ENCODE assay signal across 1 cellular context in genomic region chr15:40044717-40045571, GRCh38.
TF ChIP-seq lines count a peak whose summit lies in the region.

No MANE protein-coding gene starts in this region.

TF ChIP-seq in HepG2, 621 proteins besides CTCF, POLR2A, EP300 and RAD21 (continued from another document and continues in another):
- peak; percentile 47; the same call in 1 of the 2 replicates for TF ChIP-seq FOXA3 (CRISPR knock-in tag; IDR thresholded peaks at IDR 0.05)
- TF ChIP-seq ASH2L (IDR thresholded peaks at IDR 0.05; ENCODE audit: insufficient read length, low read depth, low read length), result peak; percentile 9
- TF ChIP-seq SOX6 (IDR thresholded peaks at IDR 0.05), result no peak
- peak; percentile 67 for TF ChIP-seq SOX6 (CRISPR knock-in tag; IDR thresholded peaks at IDR 0.05)
- TF ChIP-seq HOMEZ (CRISPR knock-in tag; IDR thresholded peaks at IDR 0.05; ENCODE audit: low read depth), result no peak
- peak; percentile 53 for TF ChIP-seq PHF5A (CRISPR knock-in tag; IDR thresholded peaks at IDR 0.05; ENCODE audit: low read depth, unreplicated experiment)
- peak; percentile 79 for TF ChIP-seq MAX (IDR thresholded peaks at IDR 0.05)
- peak; percentile 49; the same call in 1 of the 2 replicates for TF ChIP-seq ZFP91 (CRISPR knock-in tag; IDR thresholded peaks at IDR 0.05; ENCODE audit: borderline replicate concordance)
- TF ChIP-seq HOXA3 (CRISPR knock-in tag; IDR thresholded peaks at IDR 0.05), result peak; percentile 77
- no peak for TF ChIP-seq HNRNPH1 (optimal IDR thresholded peaks at IDR 0.05; ENCODE audit: low read depth, low read length)
- TF ChIP-seq YEATS2 (CRISPR knock-in tag; IDR thresholded peaks at IDR 0.05; ENCODE audit: borderline replicate concordance), result peak; percentile 37; the same call in 1 of the 2 replicates
- peak; percentile 65; the same call in 1 of the 2 replicates for TF ChIP-seq TMF1 (CRISPR knock-in tag; IDR thresholded peaks at IDR 0.05; ENCODE audit: low read depth)
- no peak for TF ChIP-seq NAIF1 (CRISPR knock-in tag; IDR thresholded peaks at IDR 0.05; ENCODE audit: borderline replicate concordance)
- TF ChIP-seq NRL (CRISPR knock-in tag; IDR thresholded peaks at IDR 0.05; ENCODE audit: borderline replicate concordance), result peak; percentile 58; the same call in 1 of the 2 replicates
- peak; percentile 76; the same call in 1 of the 2 replicates for TF ChIP-seq KDM5B (CRISPR knock-in tag; IDR thresholded peaks at IDR 0.05; ENCODE audit: borderline replicate concordance)
- TF ChIP-seq ATF2 (CRISPR knock-in tag; IDR thresholded peaks at IDR 0.05), result peak; percentile 66; the same call in 1 of the 2 replicates
- TF ChIP-seq ZFX (CRISPR knock-in tag; IDR thresholded peaks at IDR 0.05; ENCODE audit: low read depth), result peak; percentile 54
- no peak for TF ChIP-seq ZNF781 (CRISPR knock-in tag; IDR thresholded peaks at IDR 0.05; ENCODE audit: borderline replicate concordance, not compliant biosample characterization)
- no peak for TF ChIP-seq GATA4 (IDR thresholded peaks at IDR 0.05; ENCODE audit: borderline replicate concordance, low read depth)
- TF ChIP-seq GATAD1 (CRISPR knock-in tag; IDR thresholded peaks at IDR 0.05), result peak; percentile 67
- peak; percentile 81; the same call in 1 of the 2 replicates for TF ChIP-seq THRA (CRISPR knock-in tag; IDR thresholded peaks at IDR 0.05; ENCODE audit: borderline replicate concordance)
- peak; percentile 45 for TF ChIP-seq RARA (CRISPR knock-in tag; IDR thresholded peaks at IDR 0.05)
- peak; percentile 66; the same call in 1 of the 2 replicates for TF ChIP-seq ZKSCAN8 (CRISPR knock-in tag; IDR thresholded peaks at IDR 0.05; ENCODE audit: borderline replicate concordance)
- no peak for TF ChIP-seq MAFG (CRISPR knock-in tag; IDR thresholded peaks at IDR 0.05)
- TF ChIP-seq HIVEP1 (CRISPR knock-in tag; IDR thresholded peaks at IDR 0.05), result 0 out of 2 replicates have a peak, but pooled peaks have one; percentile 47
- TF ChIP-seq ZKSCAN1 (IDR thresholded peaks at IDR 0.05; ENCODE audit: low read length), result no peak
- TF ChIP-seq KLF15 (CRISPR knock-in tag; IDR thresholded peaks at IDR 0.05; ENCODE audit: borderline replicate concordance), result no peak
- TF ChIP-seq HNF1B (CRISPR knock-in tag; IDR thresholded peaks at IDR 0.05), result no peak
- no peak for TF ChIP-seq CENPX (CRISPR knock-in tag; IDR thresholded peaks at IDR 0.05)
- TF ChIP-seq BCL6 (CRISPR knock-in tag; IDR thresholded peaks at IDR 0.05), result peak; percentile 45; the same call in 1 of the 2 replicates
- 0 out of 2 replicates have a peak, but pooled peaks have one; percentile 33 for TF ChIP-seq ZNF891 (CRISPR knock-in tag; IDR thresholded peaks at IDR 0.05)
- TF ChIP-seq MED1 (CRISPR knock-in tag; IDR thresholded peaks at IDR 0.05), result peak; percentile 44; the same call in 1 of the 2 replicates
- TF ChIP-seq CREB1 (IDR thresholded peaks at IDR 0.05), result peak; percentile 12; the same call in 1 of the 2 replicates
- TF ChIP-seq CREB1 (CRISPR knock-in tag; IDR thresholded peaks at IDR 0.05), result no peak
- TF ChIP-seq RXRB (CRISPR knock-in tag; IDR thresholded peaks at IDR 0.05; ENCODE audit: borderline replicate concordance), result peak; percentile 80
- TF ChIP-seq POGZ (CRISPR knock-in tag; IDR thresholded peaks at IDR 0.05), result peak; percentile 43; the same call in 1 of the 2 replicates
- TF ChIP-seq TRIM22 (IDR thresholded peaks at IDR 0.05), result no peak
- TF ChIP-seq SOX13 (IDR thresholded peaks at IDR 0.05), result no peak
- 0 out of 4 replicates have a peak, but pooled peaks of 1 of the 2 experiments have one; percentile 21 for TF ChIP-seq SOX13 (CRISPR knock-in tag; conservative IDR thresholded peaks at IDR 0.05 in 1 of 2, IDR thresholded peaks at IDR 0.05 in 1 of 2)
- TF ChIP-seq ZNF354B (CRISPR knock-in tag; IDR thresholded peaks at IDR 0.05), result no peak
- TF ChIP-seq GLMP (CRISPR knock-in tag; IDR thresholded peaks at IDR 0.05; ENCODE audit: borderline replicate concordance), result no peak
- no peak for TF ChIP-seq MYPOP (CRISPR knock-in tag; IDR thresholded peaks at IDR 0.05)
- 0 out of 2 replicates have a peak, but pooled peaks have one; percentile 44 for TF ChIP-seq ZBTB33 (CRISPR knock-in tag; IDR thresholded peaks at IDR 0.05)
- TF ChIP-seq ZNF224 (CRISPR knock-in tag; IDR thresholded peaks at IDR 0.05), result peak; percentile 72; the same call in 1 of the 2 replicates
- no peak for TF ChIP-seq RBM39 (IDR thresholded peaks at IDR 0.05; ENCODE audit: low read depth, low read length, poor library complexity, severe bottlenecking)
- no peak for TF ChIP-seq BCLAF1 (IDR thresholded peaks at IDR 0.05)
- peak; percentile 65; the same call in 1 of the 2 replicates for TF ChIP-seq SMC3 (IDR thresholded peaks at IDR 0.05; ENCODE audit: low read length)
